In genomic region chr11:116342148-116342547, GRCh38 we compare ENCODE assay signal across 31 cellular contexts.
"Had no signal": no experiment of that assay in that cellular context is flagged by ENCODE, and none has a peak within 500 bp of the region (broad histone marks: within the 10 kb centered on the region; RNA-seq: fewer than 3 reads in every experiment).

No MANE protein-coding gene starts in this region.

- H3K36me3 ChIP-seq: ascending aorta, cardiac muscle cell, Peyer's patch had no signal

- H3K4me3 ChIP-seq: ascending aorta, cardiac muscle cell, K562, Peyer's patch had no signal

- ATAC-seq: K562, PC-3, Right ventricle myocardium inferior, SK-N-SH treated with all-trans-retinoic acid at 6 μM for 48 hours, T-cell had no signal

- H3K27ac Mint-ChIP-seq: activated B cell treated with CpG ODN at 0.5 μM for 24 hours; activated CD4-positive, alpha-beta memory T cell treated with anti-CD3 and anti-CD28 coated beads, Interleukin-2, amount 10 ng/mL, durations not matched to agents 7 days and 5 days; activated naive CD4-positive, alpha-beta T cell treated with anti-CD3 and anti-CD28 coated beads, Interleukin-2, amount 50 U/mL, for 24 hours; activated naive CD8-positive, alpha-beta T cell treated with anti-CD3 and anti-CD28 coated beads, Interleukin-2, amount 10 ng/mL, durations not matched to agents 7 days and 5 days; activated T-cell treated with anti-CD3 and anti-CD28 coated beads, Interleukin-2, amount 50 U/mL, for 24 hours; activated T-helper 2 cell treated with anti-CD3 and anti-CD28 coated beads, Interferon-gamma antibody, Interleukin-2, Interleukin-4, amounts not matched to agents 10 μg/mL and 5 μg/mL and 100 μg/mL, durations not matched to agents 14 hours and 24 hours and 36 hours; T-cell had no signal

- H3K27me3 ChIP-seq: ascending aorta, cardiac muscle cell, Peyer's patch had no signal

- DNase-seq: activated B cell treated with CpG ODN at 0.5 μM for 24 hours; activated CD4-positive, alpha-beta memory T cell treated with anti-CD3 and anti-CD28 coated beads, Interleukin-2, amount 10 ng/mL, durations not matched to agents 7 days and 5 days; activated CD4-positive, alpha-beta T cell treated with anti-CD3 and anti-CD28 coated beads for 1 hour; activated CD4-positive, alpha-beta T cell treated with anti-CD3 and anti-CD28 coated beads for 48 hours; activated gamma-delta T cell; activated naive CD4-positive, alpha-beta T cell treated with Interleukin-2 at 50 U/mL for 16 hours; activated naive CD8-positive, alpha-beta T cell treated with anti-CD3 and anti-CD28 coated beads, Interleukin-2, amount 10 ng/mL, durations not matched to agents 7 days and 5 days; activated T-cell treated with anti-CD3 and anti-CD28 coated beads, Interleukin-2, amount 50 U/mL, for 24 hours; amygdala; NCI-H1105; NCI-H1417 treated with DMSO at 0.1 percent for 48 hours; NCI-H187 treated with DMSO at 0.1 percent for 48 hours; NCI-H2081; NCI-H226; NCI-H524 treated with DMSO at 0.1 percent for 48 hours; NK-92 treated with Interleukin-12 subunit alpha and Interleukin-12 subunit beta, amount 100 ng/mL, for 24 hours; PC-3; Peyer's patch; SIG-M5; T-cell; T-helper 2 cell; T-helper 9 cell had no signal

- H3K4me3 Mint-ChIP-seq: activated B cell treated with CpG ODN at 0.5 μM for 24 hours; activated CD4-positive, alpha-beta memory T cell treated with anti-CD3 and anti-CD28 coated beads, Interleukin-2, amount 10 ng/mL, durations not matched to agents 7 days and 5 days; activated naive CD4-positive, alpha-beta T cell treated with anti-CD3 and anti-CD28 coated beads, Interleukin-2, amount 50 U/mL, for 24 hours; activated naive CD8-positive, alpha-beta T cell treated with anti-CD3 and anti-CD28 coated beads, Interleukin-2, amount 10 ng/mL, durations not matched to agents 7 days and 5 days; activated T-cell treated with anti-CD3 and anti-CD28 coated beads, Interleukin-2, amount 50 U/mL, for 24 hours; T-cell had no signal

- H3K4me1 Mint-ChIP-seq: activated B cell treated with CpG ODN at 0.5 μM for 24 hours; activated CD4-positive, alpha-beta memory T cell treated with anti-CD3 and anti-CD28 coated beads, Interleukin-2, amount 10 ng/mL, durations not matched to agents 7 days and 5 days; activated naive CD4-positive, alpha-beta T cell treated with anti-CD3 and anti-CD28 coated beads, Interleukin-2, amount 50 U/mL, for 24 hours; activated naive CD8-positive, alpha-beta T cell treated with anti-CD3 and anti-CD28 coated beads, Interleukin-2, amount 10 ng/mL, durations not matched to agents 7 days and 5 days; T-cell had no signal

- H3K9me3 Mint-ChIP-seq: activated CD4-positive, alpha-beta memory T cell treated with anti-CD3 and anti-CD28 coated beads, Interleukin-2, amount 10 ng/mL, durations not matched to agents 7 days and 5 days; activated T-cell treated with anti-CD3 and anti-CD28 coated beads, Interleukin-2, amount 50 U/mL, for 24 hours had no signal

- H3K27me3 Mint-ChIP-seq: activated B cell treated with CpG ODN at 0.5 μM for 24 hours; activated CD4-positive, alpha-beta memory T cell treated with anti-CD3 and anti-CD28 coated beads, Interleukin-2, amount 10 ng/mL, durations not matched to agents 7 days and 5 days; activated naive CD4-positive, alpha-beta T cell treated with anti-CD3 and anti-CD28 coated beads, Interleukin-2, amount 50 U/mL, for 24 hours; activated naive CD8-positive, alpha-beta T cell treated with anti-CD3 and anti-CD28 coated beads, Interleukin-2, amount 10 ng/mL, durations not matched to agents 7 days and 5 days; activated T-cell treated with anti-CD3 and anti-CD28 coated beads, Interleukin-2, amount 50 U/mL, for 24 hours had no signal

- H3K27ac ChIP-seq: ascending aorta, cardiac muscle cell, Peyer's patch, RWPE1, VCaP had no signal

- H3K36me3 Mint-ChIP-seq: activated naive CD4-positive, alpha-beta T cell treated with anti-CD3 and anti-CD28 coated beads, Interleukin-2, amount 50 U/mL, for 24 hours; activated naive CD8-positive, alpha-beta T cell treated with anti-CD3 and anti-CD28 coated beads, Interleukin-2, amount 10 ng/mL, durations not matched to agents 7 days and 5 days; T-cell had no signal

- H3K9me3 ChIP-seq: ascending aorta, Peyer's patch had no signal

- H3K4me1 ChIP-seq: ascending aorta, Peyer's patch had no signal
